In genomic region chr3:56864886-56865527, GRCh38 we compare ENCODE assay signal across 13 cellular contexts.
"Had no signal": no experiment of that assay in that cellular context is flagged by ENCODE, and none has a peak within 500 bp of the region (broad histone marks: within the 10 kb centered on the region; RNA-seq: fewer than 3 reads in every experiment).

No MANE protein-coding gene starts in this region.

- H3K27ac ChIP-seq: esophagus squamous epithelium, foreskin keratinocyte, psoas muscle, spleen, thoracic aorta had no signal

- H3K4me3 ChIP-seq: esophagus squamous epithelium, psoas muscle, spleen, thoracic aorta had no signal

- H3K4me1 ChIP-seq: psoas muscle had no signal

- H3K27ac Mint-ChIP-seq: WTC11 had no signal

- H3K36me3 Mint-ChIP-seq: natural killer cell, WTC11 had no signal

- H3K4me3 Mint-ChIP-seq: natural killer cell, WTC11 had no signal

- ATAC-seq: foreskin keratinocyte, natural killer cell, psoas muscle, sciatic nerve, WTC11 had no signal

- DNase-seq: activated CD4-positive, alpha-beta T cell treated with anti-CD3 and anti-CD28 coated beads, Interleukin-2, amount 50 U/mL, for 1 hour; esophagus squamous epithelium; foreskin keratinocyte; left cardiac atrium; natural killer cell; occipital lobe; psoas muscle; spleen; stimulated activated CD4-positive, alpha-beta T cell treated with anti-CD3 and anti-CD28 coated beads, Interleukin-1b, Interleukin-23, amount 100 ng/mL, for 48 hours; stimulated activated naive CD4-positive, alpha-beta T cell had no signal

- H3K9me3 ChIP-seq: esophagus squamous epithelium, psoas muscle, spleen, thoracic aorta had no signal

- H3K36me3 ChIP-seq: esophagus squamous epithelium, spleen, thoracic aorta had no signal

- H3K27me3 ChIP-seq: esophagus squamous epithelium, foreskin keratinocyte, spleen had no signal
